Comparison of ENCODE assay signal across 8 cellular contexts in genomic region chr3:48301020-48301813, GRCh38. TPM values are rescaled to one million over a fixed set of nuclear protein-coding genes. Genes with fewer than 3 reads are reported as not detected.
A peak's percentile ranks its signal among the peaks of the same experiment; 100 is the strongest.
DNase-seq lines count a peak whose midpoint lies in the region; ATAC-seq, FAIRE-seq and TF ChIP-seq lines count a peak whose summit lies in the region.

NME6 (minus strand) TSS chr3:48301367.

- H3K9me3 Mint-ChIP-seq in activated T-cell treated with anti-CD3 and anti-CD28 coated beads, Interleukin-2, amount 50 U/mL, for 24 hours: no peaks in the 10 kb centered on the region

- peak within 1 kb of the TSS; percentile 99 for H3K27ac Mint-ChIP-seq in activated T-cell treated with anti-CD3 and anti-CD28 coated beads, Interleukin-2, amount 50 U/mL, for 24 hours

- H3K4me3 ChIP-seq in mucosa of stomach (ENCODE audit: low read length): peak within 1 kb of the TSS; percentile 77

- H3K27me3 ChIP-seq in mucosa of stomach (ENCODE audit: control insufficient read depth, insufficient read depth, low read length): no peaks in the 10 kb centered on the region

- TF ChIP-seq CTCF in D721Med (IDR thresholded peaks at IDR 0.05; ENCODE audit: insufficient read depth, missing control alignments): no peak

- peak within 1 kb of the TSS; percentile 98 for H3K9ac ChIP-seq in mucosa of stomach (ENCODE audit: low read length)

- H3K36me3 ChIP-seq in mucosa of stomach (ENCODE audit: control insufficient read depth, insufficient read depth, low read length): no peaks in the 10 kb centered on the region

- peak; percentile 80 for TF ChIP-seq POLR2A in erythroblast (IDR thresholded peaks at IDR 0.05; ENCODE audit: low read length)

- DNase-seq in D721Med (ENCODE audit: insufficient read length, low spot score): peak; percentile 73
- DNase-seq in KG1 (lab: John Stamatoyannopoulos, UW): peak; percentile 91
- DNase-seq in activated T-cell treated with anti-CD3 and anti-CD28 coated beads, Interleukin-2, amount 50 U/mL, for 24 hours: peak; percentile 98
- peak; percentile 93 to 95 for DNase-seq in erythroblast (lab: John Stamatoyannopoulos, UW)
- peak; percentile 98 for DNase-seq in stimulated activated CD8-positive, alpha-beta memory T cell treated with anti-CD3 and anti-CD28 coated beads, Interleukin-4, amount 100 ng/mL, for 48 hours

- H3K9me3 ChIP-seq in mucosa of stomach (ENCODE audit: control insufficient read depth, low read length): no peaks in the 10 kb centered on the region

- H3K27me3 Mint-ChIP-seq in activated T-cell treated with anti-CD3 and anti-CD28 coated beads, Interleukin-2, amount 50 U/mL, for 24 hours: no peaks in the 10 kb centered on the region

- H3K4me1 Mint-ChIP-seq in activated T-cell treated with anti-CD3 and anti-CD28 coated beads, Interleukin-2, amount 50 U/mL, for 24 hours (ENCODE audit: low read depth): peaks cover 41% of the 10 kb centered on the region

- ATAC-seq in GM21619 (IDR thresholded peaks at IDR 0.05; ENCODE audit: unreplicated experiment): peak; percentile 76

- no peak for FAIRE-seq in D721Med (lab: Jason Lieb, UNC)

- H3K4me1 ChIP-seq in mucosa of stomach (ENCODE audit: control insufficient read depth, insufficient read depth, low read length): peaks cover 9% of the 10 kb centered on the region

- peak within 1 kb of the TSS; percentile 94 for H3K4me3 Mint-ChIP-seq in activated T-cell treated with anti-CD3 and anti-CD28 coated beads, Interleukin-2, amount 50 U/mL, for 24 hours

- H3K36me3 Mint-ChIP-seq in activated T-cell treated with anti-CD3 and anti-CD28 coated beads, Interleukin-2, amount 50 U/mL, for 24 hours (ENCODE audit: low read depth): peaks cover 61% of the 10 kb centered on the region

TF ChIP-seq in PFSK-1, 5 proteins besides CTCF, POLR2A, EP300 and RAD21:
- TF ChIP-seq POLR2AphosphoS5 (IDR thresholded peaks at IDR 0.05; ENCODE audit: low read depth, low read length) (peak; percentile 81), FOXP2 (optimal IDR thresholded peaks at IDR 0.05; ENCODE audit: borderline replicate concordance, extremely low read depth, extremely low read length, insufficient read depth) (peak; percentile 55), TAF1 (IDR thresholded peaks at IDR 0.05; ENCODE audit: borderline replicate concordance, insufficient read depth, low read length) (peak; percentile 83; the same call in 1 of the 2 replicates), REST (IDR thresholded peaks at IDR 0.05; ENCODE audit: insufficient read depth in 1 of 2, low read depth in 2 of 2, low read length in 2 of 2) (no peak)

RNA-seq across cellular contexts. Expression of gene NME6, which starts in this region (rescaled TPM):
- polyA plus RNA-seq in PFSK-1 (2012; ENCODE audit: insufficient read length, low read depth): 24.0 TPM

Comparison
In these comparisons a context has a peak if more than half of its experiments do, and no peak if none do; other contexts are left out.
1. Peak in every context shown above with its lines: DNase-seq, ATAC-seq and H3K4me3 ChIP-seq.